Comparison of ENCODE assay signal across 7 cellular contexts in genomic region chr4:76198411-76199237, GRCh38. TPM values are rescaled to one million over a fixed set of nuclear protein-coding genes. Genes with fewer than 3 reads are reported as not detected.
DNase-seq lines count a peak whose midpoint lies in the region; ATAC-seq and TF ChIP-seq lines count a peak whose summit lies in the region.

No MANE protein-coding gene starts in this region.

- no peaks in the 10 kb centered on the region for H4K20me1 ChIP-seq in GM23338 (replicated peaks; ENCODE audit: insufficient read depth)
- H4K20me1 ChIP-seq in MM.1S (ENCODE audit: insufficient read depth, low read length) = no peaks in the 10 kb centered on the region

- peak overlapping the region; percentile 69 for H3K9ac ChIP-seq in MM.1S (ENCODE audit: low read length)
- H3K9ac ChIP-seq in mesenchymal stem cell (ENCODE audit: low read length) = peak overlapping the region; percentile 70

- H3K27me3 Mint-ChIP-seq in GM23338 (ENCODE audit: insufficient read depth, low read depth, poor library complexity) = no peaks in the 10 kb centered on the region
- no peaks in the 10 kb centered on the region for H3K27me3 Mint-ChIP-seq in dendritic cell treated with granulocyte-macrophage colony-stimulating factor and Interleukin-4, amounts not matched to agents 40 ng/mL and 50 ng/mL, for 4 days

- H3K36me3 Mint-ChIP-seq in GM23338 (ENCODE audit: low read depth) = peaks cover 14% of the 10 kb centered on the region
- peaks cover 21% of the 10 kb centered on the region for H3K36me3 Mint-ChIP-seq in dendritic cell treated with granulocyte-macrophage colony-stimulating factor and Interleukin-4, amounts not matched to agents 40 ng/mL and 50 ng/mL, for 4 days (ENCODE audit: low read depth)

- H2AK5ac ChIP-seq in mesenchymal stem cell (ENCODE audit: low read length, severe bottlenecking) = peak overlapping the region; percentile 41

- H3K18ac ChIP-seq in mesenchymal stem cell (ENCODE audit: low read depth in 1 of 2, low read length in 2 of 2) = peak overlapping the region; percentile 48 to 61

- H3K23ac ChIP-seq in mesenchymal stem cell (ENCODE audit: low read length in 2 of 2) = no peak overlapping the region

- peak overlapping the region in 1 of 2 experiments; percentile 63 for H3K4ac ChIP-seq in mesenchymal stem cell (ENCODE audit: low read depth in 1 of 2, low read length in 2 of 2)

- H3K9me3 ChIP-seq in MM.1S (replicated peaks; ENCODE audit: insufficient read depth, low read length) (no peaks in the 10 kb centered on the region), SJCRH30 (replicated peaks) (no peaks in the 10 kb centered on the region), mesenchymal stem cell (ENCODE audit: control insufficient read depth, low read length) (peaks cover 3% of the 10 kb centered on the region)

- H3K4me1 Mint-ChIP-seq in GM23338 = peaks cover 26% of the 10 kb centered on the region
- H3K4me1 Mint-ChIP-seq in dendritic cell treated with granulocyte-macrophage colony-stimulating factor and Interleukin-4, amounts not matched to agents 40 ng/mL and 50 ng/mL, for 4 days (ENCODE audit: low read depth) = peaks cover 63% of the 10 kb centered on the region

- H3K4me2 ChIP-seq in GM23338 (no peak overlapping the region), MM.1S (ENCODE audit: low read depth, low read length) (peak overlapping the region; percentile 88), mesenchymal stem cell (ENCODE audit: low read length, poor library complexity, severe bottlenecking) (no peak overlapping the region)

- DNase-seq in GM23338 (ENCODE audit: low spot score) (peak; percentile 34), MM.1S (peak; percentile 86), SJCRH30 (peak; percentile 87 to 91), mesenchymal stem cell (peak; percentile 96)

- H3K27ac Mint-ChIP-seq in GM23338 = peak overlapping the region; percentile 30; the same call in 1 of the 2 replicates
- peak overlapping the region; percentile 80 for H3K27ac Mint-ChIP-seq in dendritic cell treated with granulocyte-macrophage colony-stimulating factor and Interleukin-4, amounts not matched to agents 40 ng/mL and 50 ng/mL, for 4 days

- H2BK120ac ChIP-seq in mesenchymal stem cell (ENCODE audit: low read depth, low read length) = no peak overlapping the region

- TF ChIP-seq CTCF in GM23338 (conservative IDR thresholded peaks at IDR 0.05; ENCODE audit: low read depth in 2 of 2) (no peak), MM.1S (IDR thresholded peaks at IDR 0.05; ENCODE audit: low read length) (no peak)

- H2BK15ac ChIP-seq in mesenchymal stem cell (ENCODE audit: low read depth, poor library complexity, severe bottlenecking) = no peak overlapping the region

- H4K91ac ChIP-seq in mesenchymal stem cell (ENCODE audit: low read length) = no peak overlapping the region

- no peak overlapping the region for H3K4me3 Mint-ChIP-seq in GM23338
- no peak overlapping the region for H3K4me3 Mint-ChIP-seq in dendritic cell treated with granulocyte-macrophage colony-stimulating factor and Interleukin-4, amounts not matched to agents 40 ng/mL and 50 ng/mL, for 4 days

- no peak overlapping the region for H2AFZ ChIP-seq in GM23338
- no peak overlapping the region for H2AFZ ChIP-seq in MM.1S (ENCODE audit: low read length)
- H2AFZ ChIP-seq in mesenchymal stem cell (ENCODE audit: low read depth, low read length) = no peak overlapping the region

- no peak overlapping the region for H4K8ac ChIP-seq in mesenchymal stem cell (ENCODE audit: low read length)

- H3K4me3 ChIP-seq in GM08714 (ENCODE audit: low read length) (peak overlapping the region; percentile 63; the same call in 1 of the 2 replicates), GM23338 (no peak overlapping the region), MM.1S (ENCODE audit: low read length) (peak overlapping the region; percentile 32; the same call in 1 of the 2 replicates), SJCRH30 (peak overlapping the region; percentile 27), mesenchymal stem cell (ENCODE audit: insufficient read depth in 1 of 2, low read depth in 1 of 2, low read length in 2 of 2) (peak overlapping the region in 1 of 2 experiments; percentile 50)

- H3K9me2 ChIP-seq in GM23338 (ENCODE audit: insufficient read depth) (no peaks in the 10 kb centered on the region), MM.1S (replicated peaks; ENCODE audit: insufficient read depth, low read length) (no peaks in the 10 kb centered on the region)

- H2BK5ac ChIP-seq in mesenchymal stem cell (ENCODE audit: low read depth, low read length, poor library complexity, severe bottlenecking) = no peak overlapping the region

- peak overlapping the region; percentile 1 to 64 for H2BK12ac ChIP-seq in mesenchymal stem cell (ENCODE audit: low read length in 2 of 2)

- peaks cover 11% of the 10 kb centered on the region; the same call in 1 of the 2 replicates for H3K4me1 ChIP-seq in GM23338 (ENCODE audit: insufficient read depth)
- H3K4me1 ChIP-seq in MM.1S (ENCODE audit: low read length) = peaks cover 59% of the 10 kb centered on the region
- peaks cover 57% of the 10 kb centered on the region for H3K4me1 ChIP-seq in SJCRH30
- peaks cover 18% of the 10 kb centered on the region for H3K4me1 ChIP-seq in mesenchymal stem cell (ENCODE audit: control insufficient read depth, insufficient read depth, low read depth, low read length)

- H3K79me2 ChIP-seq in GM23338 (replicated peaks; ENCODE audit: insufficient read depth) (no peaks in the 10 kb centered on the region), MM.1S (ENCODE audit: low read length) (peaks cover 75% of the 10 kb centered on the region)

- no peaks in the 10 kb centered on the region for H3K9me3 Mint-ChIP-seq in GM23338
- H3K9me3 Mint-ChIP-seq in dendritic cell treated with granulocyte-macrophage colony-stimulating factor and Interleukin-4, amounts not matched to agents 40 ng/mL and 50 ng/mL, for 4 days = no peaks in the 10 kb centered on the region

- no peak overlapping the region for H3K14ac ChIP-seq in mesenchymal stem cell (ENCODE audit: low read length in 2 of 2)

- peaks cover 33% of the 10 kb centered on the region for H3K79me1 ChIP-seq in mesenchymal stem cell (replicated peaks; ENCODE audit: low read length, poor library complexity, severe bottlenecking)

- intact Hi-C loops in dendritic cell treated with granulocyte-macrophage colony-stimulating factor and Interleukin-4, amounts not matched to agents 40 ng/mL and 50 ng/mL, for 4 days (cut with micrococcal nuclease) = loop anchor here (2.0 kb wide), 1 partner anchor 14 kb away; the partner anchor contains the start of gene SCARB2

- ATAC-seq in GM23338 = peak; percentile 43

- H3F3A ChIP-seq in GM23338 (replicated peaks; ENCODE audit: low read depth) (no peaks in the 10 kb centered on the region), MM.1S (ENCODE audit: insufficient read depth, low read length) (peaks cover 56% of the 10 kb centered on the region)

- H3K27me3 ChIP-seq in GM23338 (ENCODE audit: insufficient read depth) = no peaks in the 10 kb centered on the region
- no peaks in the 10 kb centered on the region for H3K27me3 ChIP-seq in MM.1S (replicated peaks; ENCODE audit: insufficient read depth, low read length)
- no peaks in the 10 kb centered on the region for H3K27me3 ChIP-seq in SJCRH30
- H3K27me3 ChIP-seq in mesenchymal stem cell (ENCODE audit: control insufficient read depth in 1 of 2, insufficient read depth in 1 of 2, low read length in 2 of 2) = no peaks in the 10 kb centered on the region

- H3K36me3 ChIP-seq in GM23338 (ENCODE audit: insufficient read depth) = no peaks in the 10 kb centered on the region
- H3K36me3 ChIP-seq in MM.1S (replicated peaks; ENCODE audit: insufficient read depth, low read length) = 0 out of 2 replicates have a peak, but pooled peaks cover 10% of the 10 kb centered on the region
- H3K36me3 ChIP-seq in SJCRH30 = peaks cover 22% of the 10 kb centered on the region
- peaks cover 9 to 30% of the 10 kb centered on the region in 2 experiments for H3K36me3 ChIP-seq in mesenchymal stem cell (ENCODE audit: control insufficient read depth in 1 of 2, insufficient read depth in 2 of 2, low read depth in 1 of 2, low read length in 2 of 2)

- H3K27ac ChIP-seq in GM23338 (ENCODE audit: low read depth) (no peak overlapping the region), MM.1S (ENCODE audit: low read length) (peak overlapping the region; percentile 96), SJCRH30 (peak overlapping the region; percentile 74), mesenchymal stem cell (ENCODE audit: low read length, poor library complexity, severe bottlenecking) (peak overlapping the region; percentile 85), temporal lobe (ENCODE audit: low read depth, low read length) (peak overlapping the region; percentile 92)

- 48% methylated on average over 3 of the region's 4 CpGs for WGBS in mesenchymal stem cell

TF ChIP-seq in GM23338, 12 proteins besides CTCF, POLR2A, EP300 and RAD21 (continues in another document):
- no peak for TF ChIP-seq POLR2AphosphoS5 (IDR thresholded peaks at IDR 0.05; ENCODE audit: low read depth)
- no peak for TF ChIP-seq CREB1 (CRISPR knock-in tag; IDR thresholded peaks at IDR 0.05; ENCODE audit: low read depth)
- TF ChIP-seq STAT1 (IDR thresholded peaks at IDR 0.05; ENCODE audit: unreplicated experiment) = no peak
- TF ChIP-seq ZNF114 (CRISPR knock-in tag; IDR thresholded peaks at IDR 0.05) = no peak
- no peak for TF ChIP-seq JUNB (IDR thresholded peaks at IDR 0.05; ENCODE audit: unreplicated experiment)
- TF ChIP-seq EZH2 (IDR thresholded peaks at IDR 0.05; ENCODE audit: low read depth, unreplicated experiment) = no peak

RNA-seq across cellular contexts. Expression of gene SCARB2, which starts 15.0 kb away (rescaled TPM):
- total RNA-seq in GM23338 (2014; rRNA removed; shearing (Covaris generic)) = 40.8 and 41.0 TPM in 2 replicates
- 15.4 and 17.7 TPM in 2 replicates for polyA plus RNA-seq in GM23338 (2016; fragmentation: Nextera tagmentation; extraction: Ambion mirVana)
- total RNA-seq in SJCRH30 (2014; rRNA removed; shearing (Covaris generic)) = 97.5 and 99.4 TPM in 2 replicates
- polyA plus RNA-seq in mesenchymal stem cell (2013, experiment 1 of 2) = 254 TPM
- 261 TPM for polyA plus RNA-seq in mesenchymal stem cell (2013, experiment 2 of 2)
- 196 TPM for total RNA-seq in temporal lobe

RNA-seq across cellular contexts. Expression of gene NUP54, which starts 50.4 kb away (rescaled TPM):
- total RNA-seq in GM23338 (2014; rRNA removed; shearing (Covaris generic)) = 117 and 118 TPM in 2 replicates
- 86.6 and 97.8 TPM in 2 replicates for polyA plus RNA-seq in GM23338 (2016; fragmentation: Nextera tagmentation; extraction: Ambion mirVana)
- 108 and 117 TPM in 2 replicates for total RNA-seq in SJCRH30 (2014; rRNA removed; shearing (Covaris generic))
- polyA plus RNA-seq in mesenchymal stem cell (2013, experiment 1 of 2) = 20.8 TPM
- polyA plus RNA-seq in mesenchymal stem cell (2013, experiment 2 of 2) = 21.2 TPM
- total RNA-seq in temporal lobe = 81.1 TPM

RNA-seq across cellular contexts. Expression of gene FAM47E, which starts 52.9 kb away (rescaled TPM):
- total RNA-seq in GM23338 (2014; rRNA removed; shearing (Covaris generic)) = 0.66 and 2.9 TPM in 2 replicates
- 2.3 and 4.4 TPM in 2 replicates for polyA plus RNA-seq in GM23338 (2016; fragmentation: Nextera tagmentation; extraction: Ambion mirVana)
- total RNA-seq in SJCRH30 (2014; rRNA removed; shearing (Covaris generic)) = 0.02 and 0.28 TPM in 2 replicates
- polyA plus RNA-seq in mesenchymal stem cell (2013, experiment 1 of 2) = 0.03 TPM
- polyA plus RNA-seq in mesenchymal stem cell (2013, experiment 2 of 2) = 0.27 TPM
- 2.5 TPM for total RNA-seq in temporal lobe

Comparison
In these comparisons a context has a peak if more than half of its experiments do, and no peak if none do; other contexts are left out.
1. DNase-seq: peak in every context shown above with its lines; median percentile 96 in mesenchymal stem cell; 89 in SJCRH30; 86 in MM.1S; 34 in GM23338.